8 cellular contexts compared by ENCODE assay signal in the genomic region with DNA sequence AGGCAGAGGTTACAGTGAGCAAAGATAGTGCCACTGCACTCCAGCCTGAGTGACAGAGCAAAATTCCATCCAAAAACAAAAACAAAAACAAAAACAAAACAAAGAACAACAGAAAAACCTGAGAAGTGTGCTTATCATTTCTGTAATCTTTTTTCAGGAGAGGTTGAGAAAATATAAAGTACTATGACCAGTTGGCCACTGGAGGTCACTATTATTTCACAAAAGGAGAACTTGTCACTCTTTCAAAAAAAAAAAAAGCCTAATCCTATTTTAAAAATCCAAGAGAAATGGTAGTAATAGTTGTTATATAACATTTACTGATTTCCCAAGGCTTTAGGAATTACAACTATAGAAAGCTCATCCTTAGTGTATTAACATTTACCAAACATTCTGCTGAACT. TPM values are rescaled to one million over a fixed set of nuclear protein-coding genes. Genes with fewer than 3 reads are reported as not detected.
DNase-seq lines count a peak whose midpoint lies in the region; ATAC-seq, FAIRE-seq and TF ChIP-seq lines count a peak whose summit lies in the region.

No MANE protein-coding gene starts in this region.

- DNase-seq in A172 (ENCODE audit: low spot score): peak; percentile 61
- no peak for DNase-seq in GM18507 (ENCODE audit: extremely low spot score, insufficient read length, low read depth)
- DNase-seq in NT2/D1 (ENCODE audit: low read depth, low spot score): peak; percentile 5
- peak; percentile 29 to 47 for DNase-seq in erythroblast (lab: John Stamatoyannopoulos, UW)
- DNase-seq in retinal pigment epithelial cell (ENCODE audit: low read depth): no peak
- DNase-seq in epidermal melanocyte (ENCODE audit: insufficient read length, low spot score): no peak

- H3K9ac ChIP-seq in NT2/D1 (ENCODE audit: insufficient read length, low read depth): no peak overlapping the region

- no peaks in the 10 kb centered on the region for H3K27me3 ChIP-seq in NT2/D1 (ENCODE audit: insufficient read depth, insufficient read length)

- peaks cover 7% of the 10 kb centered on the region; the same call in 1 of the 2 replicates for H3K9me3 ChIP-seq in NT2/D1 (ENCODE audit: insufficient read depth, low read length)

- H3K4me1 ChIP-seq in NT2/D1 (ENCODE audit: insufficient read depth, insufficient read length): no peaks in the 10 kb centered on the region

- TF ChIP-seq CTCF in retinal pigment epithelial cell (conservative IDR thresholded peaks at IDR 0.05; ENCODE audit: low read depth, low read length): peak; percentile 39

- peak; percentile 60 for FAIRE-seq in GM18507 (lab: Jason Lieb, UNC)

- no peaks in the 10 kb centered on the region for H3K36me3 ChIP-seq in NT2/D1 (ENCODE audit: insufficient read depth, insufficient read length, low read length)

- no peak for ATAC-seq in HG02610 (IDR thresholded peaks at IDR 0.05; ENCODE audit: unreplicated experiment)
- ATAC-seq in HG02571 (IDR thresholded peaks at IDR 0.05; ENCODE audit: unreplicated experiment): no peak

- no peak for TF ChIP-seq POLR2A in erythroblast (IDR thresholded peaks at IDR 0.05; ENCODE audit: low read length)

- H3K4me3 ChIP-seq in NT2/D1 (ENCODE audit: insufficient read length, low read depth) (no peak overlapping the region), retinal pigment epithelial cell (ENCODE audit: low read length) (no peak overlapping the region)

RNA-seq across cellular contexts. Expression of a gene that starts 24.9 kb away (rescaled TPM):
- total RNA-seq in A172 (2014; rRNA removed; shearing (Covaris generic)): 4.9 and 6.4 TPM in 2 replicates

Comparison
In these comparisons a context has a peak if more than half of its experiments do, and no peak if none do; other contexts are left out.
1. DNase-seq: peak in A172 (single experiment), NT2/D1 (single experiment) and erythroblast (2 of 2); none in GM18507 (single experiment), retinal pigment epithelial cell (single experiment) and epidermal melanocyte (single experiment).